ENCODE assay signal across 1 cellular context in the genomic region with DNA sequence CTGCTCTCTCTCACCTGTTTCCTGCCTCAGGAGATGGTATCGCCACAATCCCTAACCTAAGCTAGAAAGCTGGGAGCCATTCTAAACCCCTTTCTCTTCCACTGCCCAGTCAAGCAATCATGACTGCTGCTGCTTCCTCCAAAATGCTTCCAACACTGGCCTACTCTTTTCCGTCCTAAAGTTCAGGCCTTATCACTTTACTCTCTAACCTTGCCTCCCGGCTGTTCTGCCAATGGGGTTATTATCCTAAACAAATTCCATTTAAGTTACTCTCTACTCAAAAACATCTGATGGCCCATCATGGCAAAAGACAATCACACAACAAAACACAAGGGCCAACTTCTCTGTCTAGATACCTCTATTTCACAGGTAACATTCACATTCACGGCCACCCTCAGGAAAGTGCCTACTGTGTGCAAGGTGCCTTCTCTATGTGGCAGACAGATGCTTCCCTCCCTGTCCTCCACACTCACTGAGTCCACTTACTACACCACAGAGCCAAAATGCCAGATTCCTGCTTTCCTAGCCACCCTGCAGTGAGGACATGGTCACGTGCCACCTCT.
TF ChIP-seq lines count a peak whose summit lies in the region.

No MANE protein-coding gene starts in this region.

TF ChIP-seq in GM23338, 12 proteins besides CTCF, POLR2A, EP300 and RAD21 (continued from another document):
- TF ChIP-seq, protein P1, sequence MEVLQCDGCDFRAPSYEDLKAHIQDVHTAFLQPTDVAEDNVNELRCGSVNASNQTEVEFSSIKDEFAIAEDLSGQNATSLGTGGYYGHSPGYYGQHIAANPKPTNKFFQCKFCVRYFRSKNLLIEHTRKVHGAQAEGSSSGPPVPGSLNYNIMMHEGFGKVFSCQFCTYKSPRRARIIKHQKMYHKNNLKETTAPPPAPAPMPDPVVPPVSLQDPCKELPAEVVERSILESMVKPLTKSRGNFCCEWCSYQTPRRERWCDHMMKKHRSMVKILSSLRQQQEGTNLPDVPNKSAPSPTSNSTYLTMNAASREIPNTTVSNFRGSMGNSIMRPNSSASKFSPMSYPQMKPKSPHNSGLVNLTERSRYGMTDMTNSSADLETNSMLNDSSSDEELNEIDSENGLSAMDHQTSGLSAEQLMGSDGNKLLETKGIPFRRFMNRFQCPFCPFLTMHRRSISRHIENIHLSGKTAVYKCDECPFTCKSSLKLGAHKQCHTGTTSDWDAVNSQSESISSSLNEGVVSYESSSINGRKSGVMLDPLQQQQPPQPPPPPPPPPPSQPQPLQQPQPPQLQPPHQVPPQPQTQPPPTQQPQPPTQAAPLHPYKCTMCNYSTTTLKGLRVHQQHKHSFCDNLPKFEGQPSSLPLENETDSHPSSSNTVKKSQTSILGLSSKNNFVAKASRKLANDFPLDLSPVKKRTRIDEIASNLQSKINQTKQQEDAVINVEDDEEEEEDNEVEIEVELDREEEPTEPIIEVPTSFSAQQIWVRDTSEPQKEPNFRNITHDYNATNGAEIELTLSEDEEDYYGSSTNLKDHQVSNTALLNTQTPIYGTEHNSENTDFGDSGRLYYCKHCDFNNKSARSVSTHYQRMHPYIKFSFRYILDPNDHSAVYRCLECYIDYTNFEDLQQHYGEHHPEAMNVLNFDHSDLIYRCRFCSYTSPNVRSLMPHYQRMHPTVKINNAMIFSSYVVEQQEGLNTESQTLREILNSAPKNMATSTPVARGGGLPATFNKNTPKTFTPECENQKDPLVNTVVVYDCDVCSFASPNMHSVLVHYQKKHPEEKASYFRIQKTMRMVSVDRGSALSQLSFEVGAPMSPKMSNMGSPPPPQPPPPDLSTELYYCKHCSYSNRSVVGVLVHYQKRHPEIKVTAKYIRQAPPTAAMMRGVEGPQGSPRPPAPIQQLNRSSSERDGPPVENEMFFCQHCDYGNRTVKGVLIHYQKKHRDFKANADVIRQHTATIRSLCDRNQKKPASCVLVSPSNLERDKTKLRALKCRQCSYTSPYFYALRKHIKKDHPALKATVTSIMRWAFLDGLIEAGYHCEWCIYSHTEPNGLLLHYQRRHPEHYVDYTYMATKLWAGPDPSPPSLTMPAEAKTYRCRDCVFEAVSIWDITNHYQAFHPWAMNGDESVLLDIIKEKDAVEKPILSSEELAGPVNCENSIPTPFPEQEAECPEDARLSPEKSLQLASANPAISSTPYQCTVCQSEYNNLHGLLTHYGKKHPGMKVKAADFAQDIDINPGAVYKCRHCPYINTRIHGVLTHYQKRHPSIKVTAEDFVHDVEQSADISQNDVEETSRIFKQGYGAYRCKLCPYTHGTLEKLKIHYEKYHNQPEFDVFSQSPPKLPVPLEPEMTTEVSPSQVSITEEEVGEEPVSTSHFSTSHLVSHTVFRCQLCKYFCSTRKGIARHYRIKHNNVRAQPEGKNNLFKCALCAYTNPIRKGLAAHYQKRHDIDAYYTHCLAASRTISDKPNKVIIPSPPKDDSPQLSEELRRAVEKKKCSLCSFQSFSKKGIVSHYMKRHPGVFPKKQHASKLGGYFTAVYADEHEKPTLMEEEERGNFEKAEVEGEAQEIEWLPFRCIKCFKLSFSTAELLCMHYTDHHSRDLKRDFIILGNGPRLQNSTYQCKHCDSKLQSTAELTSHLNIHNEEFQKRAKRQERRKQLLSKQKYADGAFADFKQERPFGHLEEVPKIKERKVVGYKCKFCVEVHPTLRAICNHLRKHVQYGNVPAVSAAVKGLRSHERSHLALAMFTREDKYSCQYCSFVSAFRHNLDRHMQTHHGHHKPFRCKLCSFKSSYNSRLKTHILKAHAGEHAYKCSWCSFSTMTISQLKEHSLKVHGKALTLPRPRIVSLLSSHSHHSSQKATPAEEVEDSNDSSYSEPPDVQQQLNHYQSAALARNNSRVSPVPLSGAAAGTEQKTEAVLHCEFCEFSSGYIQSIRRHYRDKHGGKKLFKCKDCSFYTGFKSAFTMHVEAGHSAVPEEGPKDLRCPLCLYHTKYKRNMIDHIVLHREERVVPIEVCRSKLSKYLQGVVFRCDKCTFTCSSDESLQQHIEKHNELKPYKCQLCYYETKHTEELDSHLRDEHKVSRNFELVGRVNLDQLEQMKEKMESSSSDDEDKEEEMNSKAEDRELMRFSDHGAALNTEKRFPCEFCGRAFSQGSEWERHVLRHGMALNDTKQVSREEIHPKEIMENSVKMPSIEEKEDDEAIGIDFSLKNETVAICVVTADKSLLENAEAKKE (CRISPR knock-in tag; IDR thresholded peaks at IDR 0.05), result no peak
- TF ChIP-seq EZH2phosphoT487 (IDR thresholded peaks at IDR 0.05; ENCODE audit: unreplicated experiment) (no peak), NANOG (IDR thresholded peaks at IDR 0.05; ENCODE audit: borderline replicate concordance) (no peak), EZH2 (IDR thresholded peaks at IDR 0.05; ENCODE audit: low read depth, unreplicated experiment) (no peak), STAT1 (IDR thresholded peaks at IDR 0.05; ENCODE audit: unreplicated experiment) (no peak), CREB1 (CRISPR knock-in tag; IDR thresholded peaks at IDR 0.05; ENCODE audit: low read depth) (no peak), ZNF114 (CRISPR knock-in tag; IDR thresholded peaks at IDR 0.05) (no peak)
- TF ChIP-seq, protein P2, sequence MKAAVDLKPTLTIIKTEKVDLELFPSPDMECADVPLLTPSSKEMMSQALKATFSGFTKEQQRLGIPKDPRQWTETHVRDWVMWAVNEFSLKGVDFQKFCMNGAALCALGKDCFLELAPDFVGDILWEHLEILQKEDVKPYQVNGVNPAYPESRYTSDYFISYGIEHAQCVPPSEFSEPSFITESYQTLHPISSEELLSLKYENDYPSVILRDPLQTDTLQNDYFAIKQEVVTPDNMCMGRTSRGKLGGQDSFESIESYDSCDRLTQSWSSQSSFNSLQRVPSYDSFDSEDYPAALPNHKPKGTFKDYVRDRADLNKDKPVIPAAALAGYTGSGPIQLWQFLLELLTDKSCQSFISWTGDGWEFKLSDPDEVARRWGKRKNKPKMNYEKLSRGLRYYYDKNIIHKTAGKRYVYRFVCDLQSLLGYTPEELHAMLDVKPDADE (IDR thresholded peaks at IDR 0.05), result no peak
TF ChIP-seq in GM23338: peak in this region for 0.
